Comparison of ENCODE assay signal across 8 cellular contexts in the genomic region with DNA sequence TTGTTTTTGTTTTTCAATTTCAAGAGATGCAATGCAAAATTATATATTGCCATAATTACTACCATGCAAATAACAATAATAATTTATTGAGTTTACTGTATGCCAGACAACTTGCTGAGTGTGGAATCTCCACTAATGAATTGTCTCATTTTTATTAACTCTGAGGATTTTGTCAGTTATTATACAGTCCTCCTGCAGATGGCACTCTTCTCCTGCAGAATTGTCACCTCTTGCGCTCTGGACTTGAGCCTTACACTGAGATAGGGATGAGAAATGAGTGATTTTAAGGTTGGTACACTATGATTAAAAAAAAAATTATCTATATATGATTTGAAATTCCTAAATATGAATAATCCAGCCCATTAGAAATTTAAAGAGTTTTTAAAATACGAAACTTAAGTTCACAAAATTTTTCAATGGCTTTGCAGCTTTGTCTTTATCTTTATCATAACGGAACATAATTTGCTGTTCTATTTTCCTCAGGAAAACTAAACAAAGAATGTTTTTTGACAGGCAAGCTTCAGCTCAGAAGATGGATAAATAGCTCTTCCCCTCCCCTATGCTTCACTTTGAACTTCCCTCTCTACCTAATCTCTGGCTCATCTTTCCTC. TPM values are rescaled to one million over a fixed set of nuclear protein-coding genes. Genes with fewer than 3 reads are reported as not detected.
DNase-seq lines count a peak whose midpoint lies in the region; ATAC-seq and TF ChIP-seq lines count a peak whose summit lies in the region.

No MANE protein-coding gene starts in this region.

- no peak for TF ChIP-seq POLR2A in uterus (IDR thresholded peaks at IDR 0.05)

- H3K4me3 ChIP-seq in RWPE2 (ENCODE audit: severe bottlenecking) (no peak overlapping the region), left lung (no peak overlapping the region), uterus (no peak overlapping the region)

- H3K36me3 ChIP-seq in RWPE2 (ENCODE audit: low read depth) (no peaks in the 10 kb centered on the region), left lung (no peaks in the 10 kb centered on the region), uterus (no peaks in the 10 kb centered on the region)

- H3K27ac ChIP-seq in RWPE2 (ENCODE audit: poor library complexity, severe bottlenecking): no peak overlapping the region
- no peak overlapping the region for H3K27ac ChIP-seq in left lung
- H3K27ac ChIP-seq in uterus: no peak overlapping the region

- H3K4me1 ChIP-seq in RWPE2 (ENCODE audit: insufficient read depth, poor library complexity, severe bottlenecking): no peaks in the 10 kb centered on the region
- no peaks in the 10 kb centered on the region for H3K4me1 ChIP-seq in left lung
- H3K4me1 ChIP-seq in uterus: no peaks in the 10 kb centered on the region

- H3K27me3 ChIP-seq in RWPE2 (ENCODE audit: insufficient read depth, poor library complexity, severe bottlenecking): no peaks in the 10 kb centered on the region
- no peaks in the 10 kb centered on the region for H3K27me3 ChIP-seq in left lung
- H3K27me3 ChIP-seq in uterus: no peaks in the 10 kb centered on the region

- intact Hi-C loops in left lung (cut with DNase I): no loop called here
- intact Hi-C loops in uterus (cut with DNase I; ENCODE audit: low total_unique reads): loop anchor here (5.0 kb wide), 1 partner anchor 1265 kb away; no protein-coding TSS in a partner anchor

- peak; percentile 88 for TF ChIP-seq CTCF in RWPE2 (IDR thresholded peaks at IDR 0.05; ENCODE audit: poor library complexity, severe bottlenecking)
- TF ChIP-seq CTCF in left lung (IDR thresholded peaks at IDR 0.05): peak in 1 of 2 donors; percentile 55
- TF ChIP-seq CTCF in uterus (IDR thresholded peaks at IDR 0.05): peak; percentile 68 to 77 (median 74)

- H3K9me3 ChIP-seq in RWPE2 (ENCODE audit: severe bottlenecking) (no peaks in the 10 kb centered on the region), left lung (no peaks in the 10 kb centered on the region), uterus (no peaks in the 10 kb centered on the region)

- DNase-seq in NCI-H2196 (lab: John Stamatoyannopoulos, UW; ENCODE audit: unreplicated experiment) (peak; percentile 23), NCI-H2196 treated with DMSO at 0.1 percent for 48 hours (lab: John Stamatoyannopoulos, UW; ENCODE audit: unreplicated experiment) (no peak), HuH-7 (ENCODE audit: low spot score) (peak; percentile 13), RWPE2 (ENCODE audit: low spot score) (no peak), cerebellum (ENCODE audit: low spot score) (peak; percentile 60), left lung (no peak), uterus (no peak)

- ATAC-seq in GM21390 (IDR thresholded peaks at IDR 0.05; ENCODE audit: unreplicated experiment) (peak; percentile 63), RWPE2 (ENCODE audit: low read depth) (peak; percentile 62), left lung (peak; percentile 95)

RNA-seq across cellular contexts. Expression of a gene that starts 12.7 kb away (rescaled TPM):
- total RNA-seq in cerebellum (62.5 TPM), left lung (10 to 100 TPM; 12.5 to 12.9 TPM), uterus (10 to 100 TPM in 3 of 4 donors, 1 to 10 TPM in 1; 4.1 to 23.2 (median 19.5) TPM)

Comparison
In these comparisons a context has a peak if more than half of its experiments do, and no peak if none do; other contexts are left out.
1. DNase-seq: peak in NCI-H2196 (single experiment), HuH-7 (single experiment) and cerebellum (single experiment); none in NCI-H2196 treated with DMSO at 0.1 percent for 48 hours (single experiment), RWPE2 (single experiment), left lung (0 of 2) and uterus (0 of 2).
2. Peak in every context shown above with its lines, with median percentiles within 50 percentile points of each other: ATAC-seq.